13 cellular contexts compared by ENCODE assay signal in genomic region chr21:45454081-45454923, GRCh38. TPM values are rescaled to one million over a fixed set of nuclear protein-coding genes. Genes with fewer than 3 reads are reported as not detected.
A peak's percentile ranks its signal among the peaks of the same experiment; 100 is the strongest.
DNase-seq lines count a peak whose midpoint lies in the region; ATAC-seq, FAIRE-seq and TF ChIP-seq lines count a peak whose summit lies in the region.
"Had no signal": no experiment of that assay in that cellular context is flagged by ENCODE, and none has a peak within 500 bp of the region (broad histone marks: within the 10 kb centered on the region; RNA-seq: fewer than 3 reads in every experiment).

No MANE protein-coding gene starts in this region.

- H3K27ac Mint-ChIP-seq in astrocyte (ENCODE audit: unreplicated experiment), result peak overlapping the region; percentile 41
- H3K27ac Mint-ChIP-seq in activated T-helper 2 cell treated with anti-CD3 and anti-CD28 coated beads, Interferon-gamma antibody, Interleukin-2, Interleukin-4, amounts not matched to agents 10 μg/mL and 5 μg/mL and 100 μg/mL, durations not matched to agents 14 hours and 24 hours and 36 hours, result no peak overlapping the region
- H3K27ac Mint-ChIP-seq: activated naive CD4-positive, alpha-beta T cell treated with anti-CD3 and anti-CD28 coated beads, Interleukin-2, amount 50 U/mL, for 24 hours; natural killer cell had no signal

- intact Hi-C loops in left ventricle myocardium superior (cut with micrococcal nuclease) (no loop called here), posterior vena cava (cut with DNase I) (no loop called here), uterus (cut with DNase I; ENCODE audit: low total_unique reads) (no loop called here)
- intact Hi-C loops in activated T-helper 2 cell treated with anti-CD3 and anti-CD28 coated beads, Interferon-gamma antibody, Interleukin-2, Interleukin-4, amounts not matched to agents 10 μg/mL and 5 μg/mL and 100 μg/mL, durations not matched to agents 14 hours and 24 hours and 36 hours (cut with micrococcal nuclease), result no loop called here

- H3K79me2 ChIP-seq in astrocyte (ENCODE audit: insufficient read depth, low read length), result peaks cover 49% of the 10 kb centered on the region

- no peak for TF ChIP-seq POLR2A in uterus (IDR thresholded peaks at IDR 0.05)

- H3K36me3 ChIP-seq in GM06990 (ENCODE audit: control insufficient read depth, insufficient read depth, low read length) (no peaks in the 10 kb centered on the region), astrocyte (ENCODE audit: insufficient read depth, low read length) (no peaks in the 10 kb centered on the region), uterus (no peaks in the 10 kb centered on the region)
- H3K36me3 ChIP-seq: stomach had no signal

- H2AFZ ChIP-seq in astrocyte (ENCODE audit: low read depth, low read length), result no peak overlapping the region

- FAIRE-seq in astrocyte (lab: Jason Lieb, UNC), result no peak

- no peak overlapping the region for H3K4me3 Mint-ChIP-seq in astrocyte (ENCODE audit: unreplicated experiment)
- no peak overlapping the region for H3K4me3 Mint-ChIP-seq in activated T-helper 2 cell treated with anti-CD3 and anti-CD28 coated beads, Interferon-gamma antibody, Interleukin-2, Interleukin-4, amounts not matched to agents 10 μg/mL and 5 μg/mL and 100 μg/mL, durations not matched to agents 14 hours and 24 hours and 36 hours (ENCODE audit: low read depth)
- H3K4me3 Mint-ChIP-seq: activated naive CD4-positive, alpha-beta T cell treated with anti-CD3 and anti-CD28 coated beads, Interleukin-2, amount 50 U/mL, for 24 hours; central memory CD8-positive, alpha-beta T cell; natural killer cell had no signal

- peaks cover 50% of the 10 kb centered on the region for H4K20me1 ChIP-seq in astrocyte (ENCODE audit: insufficient read depth, low read length)

- DNase-seq in GM06990 (ENCODE audit: extremely low read depth, insufficient read length), result no peak
- no peak for DNase-seq in astrocyte (ENCODE audit: low read depth)
- peak; percentile 54 for DNase-seq in left ventricle myocardium superior
- DNase-seq in posterior vena cava (ENCODE audit: low spot score), result peak; percentile 69
- DNase-seq in activated T-helper 2 cell treated with anti-CD3 and anti-CD28 coated beads, Interferon-gamma antibody, Interleukin-2, Interleukin-4, amounts not matched to agents 10 μg/mL and 5 μg/mL and 100 μg/mL, durations not matched to agents 14 hours and 24 hours and 36 hours (ENCODE audit: low spot score), result no peak
- DNase-seq in GM13977 (ENCODE audit: low spot score), result no peak
- no peak for DNase-seq in uterus
- DNase-seq: COR-L47, natural killer cell, stomach had no signal

- H3K27me3 Mint-ChIP-seq in astrocyte (ENCODE audit: low read depth, unreplicated experiment), result no peaks in the 10 kb centered on the region
- H3K27me3 Mint-ChIP-seq in activated T-helper 2 cell treated with anti-CD3 and anti-CD28 coated beads, Interferon-gamma antibody, Interleukin-2, Interleukin-4, amounts not matched to agents 10 μg/mL and 5 μg/mL and 100 μg/mL, durations not matched to agents 14 hours and 24 hours and 36 hours (ENCODE audit: low read depth), result no peaks in the 10 kb centered on the region
- H3K27me3 Mint-ChIP-seq: activated naive CD4-positive, alpha-beta T cell treated with anti-CD3 and anti-CD28 coated beads, Interleukin-2, amount 50 U/mL, for 24 hours had no signal

- H3K27ac ChIP-seq in astrocyte (ENCODE audit: low read depth, low read length) (no peak overlapping the region), uterus (peak overlapping the region in 1 of 2 donors; percentile 24)
- H3K27ac ChIP-seq: stomach had no signal

- H3K36me3 Mint-ChIP-seq in astrocyte (ENCODE audit: low read depth, unreplicated experiment), result peaks cover 8% of the 10 kb centered on the region
- no peaks in the 10 kb centered on the region for H3K36me3 Mint-ChIP-seq in activated T-helper 2 cell treated with anti-CD3 and anti-CD28 coated beads, Interferon-gamma antibody, Interleukin-2, Interleukin-4, amounts not matched to agents 10 μg/mL and 5 μg/mL and 100 μg/mL, durations not matched to agents 14 hours and 24 hours and 36 hours (ENCODE audit: low read depth)
- H3K36me3 Mint-ChIP-seq: activated naive CD4-positive, alpha-beta T cell treated with anti-CD3 and anti-CD28 coated beads, Interleukin-2, amount 50 U/mL, for 24 hours; natural killer cell had no signal

- H3K4me2 ChIP-seq in astrocyte (ENCODE audit: low read length), result peak overlapping the region; percentile 67

- H3K9me3 ChIP-seq in astrocyte (ENCODE audit: insufficient read depth, low read depth, low read length) (no peaks in the 10 kb centered on the region), uterus (no peaks in the 10 kb centered on the region)
- H3K9me3 ChIP-seq: stomach had no signal

- H3K27me3 ChIP-seq in GM06990 (replicated peaks; ENCODE audit: control insufficient read depth, insufficient read depth, low read length) (no peaks in the 10 kb centered on the region; the same call in 1 of the 2 replicates), astrocyte (ENCODE audit: insufficient read depth, low read length) (no peaks in the 10 kb centered on the region), uterus (no peaks in the 10 kb centered on the region)

- no peaks in the 10 kb centered on the region for H3K9me3 Mint-ChIP-seq in astrocyte (ENCODE audit: unreplicated experiment)
- H3K9me3 Mint-ChIP-seq in activated T-helper 2 cell treated with anti-CD3 and anti-CD28 coated beads, Interferon-gamma antibody, Interleukin-2, Interleukin-4, amounts not matched to agents 10 μg/mL and 5 μg/mL and 100 μg/mL, durations not matched to agents 14 hours and 24 hours and 36 hours, result peaks cover 7% of the 10 kb centered on the region
- H3K9me3 Mint-ChIP-seq: activated naive CD4-positive, alpha-beta T cell treated with anti-CD3 and anti-CD28 coated beads, Interleukin-2, amount 50 U/mL, for 24 hours; central memory CD8-positive, alpha-beta T cell; natural killer cell had no signal

- peak; percentile 16 for ATAC-seq in left ventricle myocardium superior
- no peak for ATAC-seq in HG03196 (IDR thresholded peaks at IDR 0.05; ENCODE audit: unreplicated experiment)

- H3K4me1 Mint-ChIP-seq in astrocyte (ENCODE audit: low read depth, unreplicated experiment), result peaks cover 21% of the 10 kb centered on the region
- H3K4me1 Mint-ChIP-seq in activated T-helper 2 cell treated with anti-CD3 and anti-CD28 coated beads, Interferon-gamma antibody, Interleukin-2, Interleukin-4, amounts not matched to agents 10 μg/mL and 5 μg/mL and 100 μg/mL, durations not matched to agents 14 hours and 24 hours and 36 hours (ENCODE audit: low read depth), result no peaks in the 10 kb centered on the region
- H3K4me1 Mint-ChIP-seq: central memory CD8-positive, alpha-beta T cell had no signal

- peak; percentile 11 for TF ChIP-seq CTCF in GM06990 (IDR thresholded peaks at IDR 0.05; ENCODE audit: insufficient read depth, low read length, poor library complexity, severe bottlenecking)
- no peak for TF ChIP-seq CTCF in astrocyte (IDR thresholded peaks at IDR 0.05; ENCODE audit: insufficient read depth, low read depth, low read length)
- TF ChIP-seq CTCF in GM13977 (IDR thresholded peaks at IDR 0.05; ENCODE audit: extremely low read depth, insufficient read depth, missing control alignments), result no peak
- no peak for TF ChIP-seq CTCF in uterus (IDR thresholded peaks at IDR 0.05)

- in situ Hi-C loops in GM13977 (cut with MboI; ENCODE audit: low pct_unique_long_range_greater_than_20kb, low sequenced_read_pairs, unreplicated experiment), result no loop called here

- peaks cover 21% of the 10 kb centered on the region for H3K4me1 ChIP-seq in astrocyte (ENCODE audit: insufficient read depth, low read length)
- peaks cover 6 to 22% of the 10 kb centered on the region in 2 donors for H3K4me1 ChIP-seq in uterus

- H3K4me3 ChIP-seq in GM06990 (replicated peaks; ENCODE audit: low read depth, low read length) (no peak overlapping the region), astrocyte (ENCODE audit: insufficient read depth, low read depth, low read length) (no peak overlapping the region), uterus (no peak overlapping the region)

- H3K9ac ChIP-seq in astrocyte (ENCODE audit: low read length), result no peak overlapping the region

RNA-seq across cellular contexts. Expression of gene COL18A1, which starts 49.3 kb away (rescaled TPM):
- 616 and 692 TPM in 2 replicates for total RNA-seq in astrocyte
- total RNA-seq in left ventricle myocardium superior, result 52.4 TPM
- total RNA-seq in posterior vena cava, result 100 to 1,000 TPM; 117 to 133 TPM
- 2.9 and 3.4 TPM in 2 replicates for total RNA-seq in activated T-helper 2 cell treated with anti-CD3 and anti-CD28 coated beads, Interferon-gamma antibody, Interleukin-2, Interleukin-4, amounts not matched to agents 10 μg/mL and 5 μg/mL and 100 μg/mL, durations not matched to agents 14 hours and 24 hours and 36 hours
- 100 to 1,000 TPM in 3 of 4 donors, 10 to 100 TPM in 1; 73.0 to 223 (median 152) TPM for total RNA-seq in uterus

Comparison
In these comparisons a context has a peak if more than half of its experiments do, and no peak if none do; other contexts are left out.
1. DNase-seq: peak in left ventricle myocardium superior (single experiment) and posterior vena cava (single experiment); none in GM06990 (single experiment), astrocyte (single experiment), activated T-helper 2 cell treated with anti-CD3 and anti-CD28 coated beads, Interferon-gamma antibody, Interleukin-2, Interleukin-4, amounts not matched to agents 10 μg/mL and 5 μg/mL and 100 μg/mL, durations not matched to agents 14 hours and 24 hours and 36 hours (single experiment), GM13977 (single experiment) and uterus (0 of 2).
2. RNA of gene COL18A1, which starts 49.3 kb away (total RNA-seq): 616 to 692 TPM in astrocyte, 73.0 to 223 TPM in uterus, 117 to 133 TPM in posterior vena cava and 52.4 TPM in left ventricle myocardium superior (single experiment); 2.9 to 3.4 TPM in activated T-helper 2 cell treated with anti-CD3 and anti-CD28 coated beads, Interferon-gamma antibody, Interleukin-2, Interleukin-4, amounts not matched to agents 10 μg/mL and 5 μg/mL and 100 μg/mL, durations not matched to agents 14 hours and 24 hours and 36 hours; every median in the first group is over 10 times any median in the second.